15 cellular contexts compared by ENCODE assay signal in genomic region chr9:76162109-76162730, GRCh38.
A peak's percentile ranks its signal among the peaks of the same experiment; 100 is the strongest.
DNase-seq lines count a peak whose midpoint lies in the region; ATAC-seq and TF ChIP-seq lines count a peak whose summit lies in the region.
"Had no signal": no experiment of that assay in that cellular context is flagged by ENCODE, and none has a peak within 500 bp of the region (broad histone marks: within the 10 kb centered on the region; RNA-seq: fewer than 3 reads in every experiment).

No MANE protein-coding gene starts in this region.

- no peak overlapping the region for H2AFZ ChIP-seq in smooth muscle cell (ENCODE audit: low read depth)

- no peaks in the 10 kb centered on the region for H3K9me3 Mint-ChIP-seq in activated T-cell treated with anti-CD3 and anti-CD28 coated beads, Interleukin-2, amount 50 U/mL, for 72 hours
- H3K9me3 Mint-ChIP-seq: activated CD4-positive, alpha-beta memory T cell treated with anti-CD3 and anti-CD28 coated beads for 36 hours; activated naive CD8-positive, alpha-beta T cell treated with anti-CD3 and anti-CD28 coated beads, Interleukin-2, amount 50 U/mL, for 24 hours; activated T-cell treated with anti-CD3 and anti-CD28 coated beads, Interleukin-2, amount 50 U/mL, for 24 hours; immature natural killer cell; stimulated activated effector memory CD8-positive, alpha-beta T cell treated with anti-CD3 and anti-CD28 coated beads, Interleukin-12 subunit alpha, Interleukin-12 subunit beta, amount 100 ng/mL, for 72 hours had no signal

- H3K79me2 ChIP-seq in smooth muscle cell (ENCODE audit: low read depth) = no peaks in the 10 kb centered on the region

- ATAC-seq in HG02763 (IDR thresholded peaks at IDR 0.05; ENCODE audit: unreplicated experiment) = no peak
- ATAC-seq in activated T-cell treated with anti-CD3 and anti-CD28 coated beads, Interleukin-2, amount 50 U/mL, for 72 hours (replicated peaks in 1 of 2) = no peak
- ATAC-seq: activated naive CD8-positive, alpha-beta T cell treated with anti-CD3 and anti-CD28 coated beads, Interleukin-2, amount 50 U/mL, for 24 hours; stimulated activated effector memory CD8-positive, alpha-beta T cell treated with anti-CD3 and anti-CD28 coated beads, Interleukin-12 subunit alpha, Interleukin-12 subunit beta, amount 100 ng/mL, for 72 hours had no signal

- WGBS in smooth muscle cell (ENCODE audit: low lambda C conversion rate) = 82% methylated on average over 4 of the region's 4 CpGs

- peaks cover 5% of the 10 kb centered on the region for H3F3A ChIP-seq in smooth muscle cell (ENCODE audit: low read depth)

- DNase-seq in AG20443 (ENCODE audit: low spot score) (peak; percentile 18), astrocyte of the spinal cord (ENCODE audit: low read depth, low spot score) (peak; percentile 43), smooth muscle cell (lab: John Stamatoyannopoulos, UW; ENCODE audit: unreplicated experiment) (no peak), islet precursor cell (no peak), NCI-H2081 (lab: John Stamatoyannopoulos, UW) (no peak)
- no peak for DNase-seq in activated T-cell treated with anti-CD3 and anti-CD28 coated beads, Interleukin-2, amount 50 U/mL, for 72 hours
- DNase-seq: activated CD4-positive, alpha-beta memory T cell treated with anti-CD3 and anti-CD28 coated beads for 36 hours; activated naive CD8-positive, alpha-beta T cell treated with anti-CD3 and anti-CD28 coated beads, Interleukin-2, amount 50 U/mL, for 24 hours; activated T-cell treated with anti-CD3 and anti-CD28 coated beads, Interleukin-2, amount 50 U/mL, for 24 hours; immature natural killer cell; NCI-H1092; spleen had no signal

- H3K9me3 ChIP-seq in smooth muscle cell (replicated peaks; ENCODE audit: low read depth) = no peaks in the 10 kb centered on the region
- H3K9me3 ChIP-seq: spleen had no signal

- H3K9ac ChIP-seq in smooth muscle cell (ENCODE audit: low read depth) = no peak overlapping the region

- H3K27me3 Mint-ChIP-seq in activated T-cell treated with anti-CD3 and anti-CD28 coated beads, Interleukin-2, amount 50 U/mL, for 72 hours (ENCODE audit: low read depth) = no peaks in the 10 kb centered on the region
- H3K27me3 Mint-ChIP-seq: activated CD4-positive, alpha-beta memory T cell treated with anti-CD3 and anti-CD28 coated beads for 36 hours; activated naive CD8-positive, alpha-beta T cell treated with anti-CD3 and anti-CD28 coated beads, Interleukin-2, amount 50 U/mL, for 24 hours; activated T-cell treated with anti-CD3 and anti-CD28 coated beads, Interleukin-2, amount 50 U/mL, for 24 hours had no signal

- H3K27ac ChIP-seq in layer of hippocampus (ENCODE audit: low read depth, low read length) (peak overlapping the region; percentile 15), smooth muscle cell (ENCODE audit: low read depth) (peak overlapping the region; percentile 69)

- H3K4me3 ChIP-seq in astrocyte of the spinal cord (ENCODE audit: low read depth, low read length) (no peak overlapping the region), smooth muscle cell (no peak overlapping the region)
- H3K4me3 ChIP-seq: spleen had no signal

- no peaks in the 10 kb centered on the region for H3K36me3 ChIP-seq in smooth muscle cell (ENCODE audit: low read depth)

- no peaks in the 10 kb centered on the region for H3K36me3 Mint-ChIP-seq in activated T-cell treated with anti-CD3 and anti-CD28 coated beads, Interleukin-2, amount 50 U/mL, for 72 hours (ENCODE audit: insufficient read depth in 2 of 2)
- H3K36me3 Mint-ChIP-seq: stimulated activated effector memory CD8-positive, alpha-beta T cell treated with anti-CD3 and anti-CD28 coated beads, Interleukin-12 subunit alpha, Interleukin-12 subunit beta, amount 100 ng/mL, for 72 hours had no signal

- H4K20me1 ChIP-seq in smooth muscle cell (ENCODE audit: low read depth) = no peaks in the 10 kb centered on the region

- peaks cover 17% of the 10 kb centered on the region for H3K4me1 ChIP-seq in smooth muscle cell (ENCODE audit: low read depth)

- TF ChIP-seq CTCF in astrocyte of the spinal cord (IDR thresholded peaks at IDR 0.05; ENCODE audit: low read depth, low read length) (no peak), smooth muscle cell (IDR thresholded peaks at IDR 0.05; ENCODE audit: borderline replicate concordance, insufficient read depth, poor library complexity, severe bottlenecking) (no peak)

- H3K27me3 ChIP-seq in layer of hippocampus (ENCODE audit: control insufficient read depth, insufficient read depth, low read length) (no peaks in the 10 kb centered on the region), smooth muscle cell (ENCODE audit: low read depth) (no peaks in the 10 kb centered on the region)
- H3K27me3 ChIP-seq: spleen had no signal

- no peak overlapping the region for H3K27ac Mint-ChIP-seq in activated T-cell treated with anti-CD3 and anti-CD28 coated beads, Interleukin-2, amount 50 U/mL, for 72 hours
- H3K27ac Mint-ChIP-seq: activated CD4-positive, alpha-beta memory T cell treated with anti-CD3 and anti-CD28 coated beads for 36 hours; activated naive CD8-positive, alpha-beta T cell treated with anti-CD3 and anti-CD28 coated beads, Interleukin-2, amount 50 U/mL, for 24 hours; activated T-cell treated with anti-CD3 and anti-CD28 coated beads, Interleukin-2, amount 50 U/mL, for 24 hours; immature natural killer cell; stimulated activated effector memory CD8-positive, alpha-beta T cell treated with anti-CD3 and anti-CD28 coated beads, Interleukin-12 subunit alpha, Interleukin-12 subunit beta, amount 100 ng/mL, for 72 hours had no signal

- in situ Hi-C loops in astrocyte of the spinal cord (cut with HindIII; ENCODE audit: low sequenced_read_pairs) = no loop called here

- peak overlapping the region; percentile 71 for H3K4me2 ChIP-seq in smooth muscle cell

- no peaks in the 10 kb centered on the region for H3K4me1 Mint-ChIP-seq in activated T-cell treated with anti-CD3 and anti-CD28 coated beads, Interleukin-2, amount 50 U/mL, for 72 hours (ENCODE audit: low read depth)
- H3K4me1 Mint-ChIP-seq: activated naive CD8-positive, alpha-beta T cell treated with anti-CD3 and anti-CD28 coated beads, Interleukin-2, amount 50 U/mL, for 24 hours; stimulated activated effector memory CD8-positive, alpha-beta T cell treated with anti-CD3 and anti-CD28 coated beads, Interleukin-12 subunit alpha, Interleukin-12 subunit beta, amount 100 ng/mL, for 72 hours had no signal

- no peak overlapping the region for H3K4me3 Mint-ChIP-seq in activated T-cell treated with anti-CD3 and anti-CD28 coated beads, Interleukin-2, amount 50 U/mL, for 72 hours
- H3K4me3 Mint-ChIP-seq: activated CD4-positive, alpha-beta memory T cell treated with anti-CD3 and anti-CD28 coated beads for 36 hours; activated naive CD8-positive, alpha-beta T cell treated with anti-CD3 and anti-CD28 coated beads, Interleukin-2, amount 50 U/mL, for 24 hours; activated T-cell treated with anti-CD3 and anti-CD28 coated beads, Interleukin-2, amount 50 U/mL, for 24 hours; immature natural killer cell; stimulated activated effector memory CD8-positive, alpha-beta T cell treated with anti-CD3 and anti-CD28 coated beads, Interleukin-12 subunit alpha, Interleukin-12 subunit beta, amount 100 ng/mL, for 72 hours had no signal

Comparison
In these comparisons a context has a peak if more than half of its experiments do, and no peak if none do; other contexts are left out.
1. DNase-seq: peak in AG20443 (single experiment) and astrocyte of the spinal cord (single experiment); none in smooth muscle cell (single experiment), islet precursor cell (single experiment), NCI-H2081 (0 of 2) and activated T-cell treated with anti-CD3 and anti-CD28 coated beads, Interleukin-2, amount 50 U/mL, for 72 hours (0 of 2).